Comparison of ENCODE assay signal across 8 cellular contexts in the genomic region with DNA sequence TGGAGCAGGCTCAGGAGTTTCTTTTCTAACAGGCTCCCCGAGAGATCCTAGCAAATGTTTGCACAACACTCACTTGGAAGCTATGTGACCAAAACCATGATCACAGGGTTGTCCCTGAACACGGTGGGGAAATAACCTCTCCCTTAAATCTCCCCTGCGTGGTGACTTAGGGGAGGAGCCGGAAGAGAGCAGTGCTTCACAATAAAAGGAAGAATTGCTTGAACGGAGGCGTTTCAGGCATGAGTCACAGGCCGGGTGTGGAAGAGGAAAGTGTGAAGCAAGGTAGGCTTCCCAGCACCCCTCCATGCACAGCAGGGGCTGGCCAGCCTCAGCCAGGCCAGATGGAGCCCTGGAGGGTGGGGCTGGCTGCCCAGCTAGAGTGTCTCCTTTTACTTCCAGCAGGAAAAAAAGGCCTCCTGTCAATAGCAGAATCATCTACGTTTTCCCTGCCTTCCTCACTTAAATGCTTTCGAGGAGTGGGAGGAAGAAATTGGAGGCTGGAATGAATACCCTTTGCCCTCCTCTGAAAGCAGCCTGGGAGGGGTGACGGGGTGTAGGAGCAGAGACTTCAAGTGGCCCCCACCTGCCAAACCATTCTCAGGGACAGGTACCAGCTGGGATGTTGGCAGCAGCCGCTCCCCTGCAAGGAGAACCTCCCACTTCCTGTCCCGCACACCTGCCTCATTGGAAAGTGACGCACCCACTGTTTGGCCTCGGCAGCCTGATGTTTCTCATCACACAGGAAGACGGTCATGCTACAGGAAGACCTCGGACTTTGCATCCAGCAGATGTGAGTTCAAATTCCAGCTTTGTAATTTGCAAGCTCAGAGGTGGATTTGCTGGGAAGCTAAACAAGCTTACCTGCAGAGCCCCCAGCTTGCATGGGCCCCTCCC. TPM values are rescaled to one million over a fixed set of nuclear protein-coding genes. Genes with fewer than 3 reads are reported as not detected.
DNase-seq lines count a peak whose midpoint lies in the region; ATAC-seq, FAIRE-seq and TF ChIP-seq lines count a peak whose summit lies in the region.

No MANE protein-coding gene starts in this region.

- no peak; the same call in 1 of the 2 replicates for TF ChIP-seq POLR2A in GM12892 (IDR thresholded peaks at IDR 0.05; ENCODE audit: low read depth, low read length)

- H3K27me3 ChIP-seq in bronchial epithelial cell (ENCODE audit: control insufficient read depth, insufficient read depth, low read length) = no peaks in the 10 kb centered on the region

- DNase-seq in GM12892 (ENCODE audit: insufficient read length) = peak; percentile 39
- peak; percentile 72 for DNase-seq in NCI-H2029 (lab: John Stamatoyannopoulos, UW)
- peak; percentile 42 for DNase-seq in UCSD-AML1 (lab: John Stamatoyannopoulos, UW; ENCODE audit: unreplicated experiment)
- DNase-seq in bronchial epithelial cell (ENCODE audit: low read depth) = peak; percentile 93
- DNase-seq in left lobe of liver (ENCODE audit: low spot score) = no peak
- peak; percentile 54 to 78 (median 78) for DNase-seq in stimulated activated CD4-positive, alpha-beta T cell treated with anti-CD3 and anti-CD28 coated beads, TNF-alpha, amount 100 ng/mL, for 4 hours (ENCODE audit: low read depth in 3 of 3)
- no peak for DNase-seq in HEK293T (ENCODE audit: extremely low spot score)

- H3K36me3 ChIP-seq in bronchial epithelial cell (ENCODE audit: control insufficient read depth, insufficient read depth, low read length) = no peaks in the 10 kb centered on the region

- H3K4me3 ChIP-seq in bronchial epithelial cell (ENCODE audit: low read depth, low read length) = no peak overlapping the region

- FAIRE-seq in GM12892 (lab: Jason Lieb, UNC) (peak; percentile 97), bronchial epithelial cell (lab: Jason Lieb, UNC) (peak; percentile 96)

- peak; percentile 85 for ATAC-seq in HG02870 (IDR thresholded peaks at IDR 0.05; ENCODE audit: unreplicated experiment)
- ATAC-seq in left lobe of liver = peak; percentile 52

- POLR2A ChIA-PET in HEK293T (lab: Yijun Ruan, JAX) = no interaction called here

- no peak for TF ChIP-seq CTCF in bronchial epithelial cell (IDR thresholded peaks at IDR 0.05; ENCODE audit: insufficient read depth, low read length, severe bottlenecking)

- CTCF ChIA-PET in HEK293T (lab: Yijun Ruan, JAX) = interaction anchor here (0.6 kb wide), 1 partner anchor 824 kb away, joined by 3 read pairs; no protein-coding TSS in a partner anchor

TF ChIP-seq in HEK293T, 16 proteins besides CTCF, POLR2A, EP300 and RAD21:
- no peak for TF ChIP-seq ELF4 (IDR thresholded peaks at IDR 0.05)
- TF ChIP-seq CTBP1 (IDR thresholded peaks at IDR 0.05; ENCODE audit: borderline replicate concordance) = no peak

RNA-seq across cellular contexts. Expression of gene PPP2R5C, which starts 30.1 kb away (rescaled TPM):
- 106 TPM for polyA plus RNA-seq in GM12892 (2012; ENCODE audit: missing spikeins)
- total RNA-seq in bronchial epithelial cell (71.3 and 104 TPM in 2 replicates), left lobe of liver (60.8 TPM)

Comparison
In these comparisons a context has a peak if more than half of its experiments do, and no peak if none do; other contexts are left out.
1. DNase-seq: peak in GM12892 (single experiment), NCI-H2029 (single experiment), UCSD-AML1 (single experiment), bronchial epithelial cell (single experiment) and stimulated activated CD4-positive, alpha-beta T cell treated with anti-CD3 and anti-CD28 coated beads, TNF-alpha, amount 100 ng/mL, for 4 hours (3 of 3); none in left lobe of liver (single experiment) and HEK293T (single experiment).